In the genomic region with DNA sequence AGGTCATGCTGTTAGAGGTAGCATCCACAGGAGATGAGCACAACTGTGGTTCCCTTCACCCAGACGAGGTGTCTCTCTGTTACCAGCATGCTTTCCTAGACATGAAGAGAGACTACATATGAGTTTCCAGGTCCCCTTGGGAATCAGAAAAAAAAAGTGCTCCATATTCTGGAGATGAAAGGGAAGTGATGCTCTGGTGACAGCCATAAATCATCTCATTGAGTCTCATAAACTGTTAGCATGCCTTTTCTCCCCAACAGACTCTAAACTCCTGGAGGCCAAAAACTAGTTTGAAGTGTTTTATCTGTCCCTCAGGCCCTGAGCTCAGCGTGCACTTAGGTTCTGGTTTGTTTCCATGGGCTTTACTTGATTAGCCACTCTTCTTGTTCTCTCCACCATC, we compare ENCODE assay signal across 32 cellular contexts.
"Had no signal": no experiment of that assay in that cellular context is flagged by ENCODE, and none has a peak within 500 bp of the region (broad histone marks: within the 10 kb centered on the region; RNA-seq: fewer than 3 reads in every experiment).

No MANE protein-coding gene starts in this region.

- H3K4me3 Mint-ChIP-seq: activated CD4-positive, alpha-beta memory T cell treated with anti-CD3 and anti-CD28 coated beads, Interleukin-2, amount 10 ng/mL, durations not matched to agents 7 days and 5 days; activated CD4-positive, alpha-beta T cell treated with anti-CD3 and anti-CD28 coated beads, Interleukin-2, amount 10 ng/mL, durations not matched to agents 7 days and 5 days; activated naive CD4-positive, alpha-beta T cell treated with anti-CD3 and anti-CD28 coated beads, Interleukin-2, amount 50 U/mL, for 24 hours; activated naive CD8-positive, alpha-beta T cell treated with anti-CD3 and anti-CD28 coated beads for 36 hours; activated naive CD8-positive, alpha-beta T cell treated with anti-CD3 and anti-CD28 coated beads, Interleukin-2, amount 50 U/mL, for 24 hours; activated T-cell treated with anti-CD3 and anti-CD28 coated beads, Interleukin-2, amount 50 U/mL, for 4 hours; activated T-helper 17 cell treated with anti-CD3 and anti-CD28 coated beads, Interleukin-2, amount 50 U/mL, for 72 hours; dendritic cell treated with granulocyte-macrophage colony-stimulating factor and Interleukin-4, amounts not matched to agents 40 ng/mL and 50 ng/mL, for 4 days; endodermal cell; WTC11 had no signal

- H3K9me3 ChIP-seq: adrenal gland had no signal

- DNase-seq: activated CD4-positive, alpha-beta memory T cell treated with anti-CD3 and anti-CD28 coated beads, Interleukin-2, amount 10 ng/mL, durations not matched to agents 7 days and 5 days; activated CD4-positive, alpha-beta T cell treated with anti-CD3 and anti-CD28 coated beads for 1 hour; activated CD4-positive, alpha-beta T cell treated with anti-CD3 and anti-CD28 coated beads for 4 hours; activated CD4-positive, alpha-beta T cell treated with anti-CD3 and anti-CD28 coated beads, Interleukin-2, amount 10 ng/mL, durations not matched to agents 7 days and 5 days; activated CD4-positive, alpha-beta T cell treated with anti-CD3 and anti-CD28 coated beads, Interleukin-2, amount 50 U/mL, for 4 hours; activated CD8-positive, alpha-beta memory T cell treated with anti-CD3 and anti-CD28 coated beads for 24 hours; activated effector memory CD4-positive, alpha-beta T cell treated with Interleukin-2 at 50 U/mL for 16 hours; activated gamma-delta T cell treated with Interleukin-2 at 50 U/mL for 16 hours; activated naive CD4-positive, alpha-beta T cell treated with Interleukin-2 at 50 U/mL for 16 hours; activated naive CD8-positive, alpha-beta T cell treated with anti-CD3 and anti-CD28 coated beads for 36 hours; activated naive CD8-positive, alpha-beta T cell treated with anti-CD3 and anti-CD28 coated beads, Interleukin-2, amount 50 U/mL, for 24 hours; activated T-cell treated with anti-CD3 and anti-CD28 coated beads, Interleukin-2, amount 50 U/mL, for 4 hours; adrenal gland; amygdala; aorta; body of pancreas; central memory CD4-positive, alpha-beta T cell; dorsolateral prefrontal cortex; effector memory CD4-positive, alpha-beta T cell; endodermal cell; foreskin fibroblast; head of caudate nucleus; hypothalamus; T-helper 2 cell had no signal

- H3K4me1 Mint-ChIP-seq: activated CD4-positive, alpha-beta memory T cell treated with anti-CD3 and anti-CD28 coated beads, Interleukin-2, amount 10 ng/mL, durations not matched to agents 7 days and 5 days; activated CD4-positive, alpha-beta T cell treated with anti-CD3 and anti-CD28 coated beads, Interleukin-2, amount 10 ng/mL, durations not matched to agents 7 days and 5 days; activated naive CD4-positive, alpha-beta T cell treated with anti-CD3 and anti-CD28 coated beads, Interleukin-2, amount 50 U/mL, for 24 hours; activated naive CD8-positive, alpha-beta T cell treated with anti-CD3 and anti-CD28 coated beads for 36 hours; activated naive CD8-positive, alpha-beta T cell treated with anti-CD3 and anti-CD28 coated beads, Interleukin-2, amount 50 U/mL, for 24 hours; activated T-helper 17 cell treated with anti-CD3 and anti-CD28 coated beads, Interleukin-2, amount 50 U/mL, for 72 hours had no signal

- H3K27ac ChIP-seq: adrenal gland, body of pancreas, cardiac muscle cell, coronary artery, dorsolateral prefrontal cortex, VCaP had no signal

- ATAC-seq: activated naive CD8-positive, alpha-beta T cell treated with anti-CD3 and anti-CD28 coated beads, Interleukin-2, amount 50 U/mL, for 24 hours; activated T-cell treated with anti-CD3 and anti-CD28 coated beads, Interleukin-2, amount 50 U/mL, for 4 hours; activated T-helper 17 cell treated with anti-CD3 and anti-CD28 coated beads, Interleukin-2, amount 50 U/mL, for 72 hours; body of pancreas; esophagus mucosa; WTC11 had no signal

- H3K4me3 ChIP-seq: adrenal gland, body of pancreas, cardiac muscle cell, coronary artery, dorsolateral prefrontal cortex had no signal

- H3K36me3 Mint-ChIP-seq: activated naive CD8-positive, alpha-beta T cell treated with anti-CD3 and anti-CD28 coated beads for 36 hours; WTC11 had no signal

- H3K27me3 ChIP-seq: adrenal gland, body of pancreas, cardiac muscle cell, dorsolateral prefrontal cortex had no signal

- H3K9me3 Mint-ChIP-seq: activated naive CD4-positive, alpha-beta T cell treated with anti-CD3 and anti-CD28 coated beads, Interleukin-2, amount 50 U/mL, for 24 hours; activated naive CD8-positive, alpha-beta T cell treated with anti-CD3 and anti-CD28 coated beads for 36 hours; activated naive CD8-positive, alpha-beta T cell treated with anti-CD3 and anti-CD28 coated beads, Interleukin-2, amount 50 U/mL, for 24 hours; activated T-cell treated with anti-CD3 and anti-CD28 coated beads, Interleukin-2, amount 50 U/mL, for 4 hours; activated T-helper 17 cell treated with anti-CD3 and anti-CD28 coated beads, Interleukin-2, amount 50 U/mL, for 72 hours; dendritic cell treated with granulocyte-macrophage colony-stimulating factor and Interleukin-4, amounts not matched to agents 40 ng/mL and 50 ng/mL, for 4 days; endodermal cell had no signal

- H3K27me3 Mint-ChIP-seq: activated CD4-positive, alpha-beta memory T cell treated with anti-CD3 and anti-CD28 coated beads, Interleukin-2, amount 10 ng/mL, durations not matched to agents 7 days and 5 days; activated naive CD4-positive, alpha-beta T cell treated with anti-CD3 and anti-CD28 coated beads, Interleukin-2, amount 50 U/mL, for 24 hours; activated naive CD8-positive, alpha-beta T cell treated with anti-CD3 and anti-CD28 coated beads for 36 hours; activated naive CD8-positive, alpha-beta T cell treated with anti-CD3 and anti-CD28 coated beads, Interleukin-2, amount 50 U/mL, for 24 hours; activated T-helper 17 cell treated with anti-CD3 and anti-CD28 coated beads, Interleukin-2, amount 50 U/mL, for 72 hours; dendritic cell treated with granulocyte-macrophage colony-stimulating factor and Interleukin-4, amounts not matched to agents 40 ng/mL and 50 ng/mL, for 4 days had no signal

- H3K4me1 ChIP-seq: adrenal gland had no signal

- H3K27ac Mint-ChIP-seq: activated CD4-positive, alpha-beta memory T cell treated with anti-CD3 and anti-CD28 coated beads, Interleukin-2, amount 10 ng/mL, durations not matched to agents 7 days and 5 days; activated CD4-positive, alpha-beta T cell treated with anti-CD3 and anti-CD28 coated beads, Interleukin-2, amount 10 ng/mL, durations not matched to agents 7 days and 5 days; activated naive CD4-positive, alpha-beta T cell treated with anti-CD3 and anti-CD28 coated beads, Interleukin-2, amount 50 U/mL, for 24 hours; activated naive CD8-positive, alpha-beta T cell treated with anti-CD3 and anti-CD28 coated beads for 36 hours; activated naive CD8-positive, alpha-beta T cell treated with anti-CD3 and anti-CD28 coated beads, Interleukin-2, amount 50 U/mL, for 24 hours; activated T-helper 17 cell treated with anti-CD3 and anti-CD28 coated beads, Interleukin-2, amount 50 U/mL, for 72 hours; dendritic cell treated with granulocyte-macrophage colony-stimulating factor and Interleukin-4, amounts not matched to agents 40 ng/mL and 50 ng/mL, for 4 days; endodermal cell; WTC11 had no signal

- H3K36me3 ChIP-seq: adrenal gland, cardiac muscle cell had no signal
